In genomic region chr1:110007045-110007444, GRCh38 we compare ENCODE assay signal across 1 cellular context.
TF ChIP-seq lines count a peak whose summit lies in the region.

No MANE protein-coding gene starts in this region.

TF ChIP-seq in GM23338, 12 proteins besides CTCF, POLR2A, EP300 and RAD21 (continued from another document):
- TF ChIP-seq, protein P1, sequence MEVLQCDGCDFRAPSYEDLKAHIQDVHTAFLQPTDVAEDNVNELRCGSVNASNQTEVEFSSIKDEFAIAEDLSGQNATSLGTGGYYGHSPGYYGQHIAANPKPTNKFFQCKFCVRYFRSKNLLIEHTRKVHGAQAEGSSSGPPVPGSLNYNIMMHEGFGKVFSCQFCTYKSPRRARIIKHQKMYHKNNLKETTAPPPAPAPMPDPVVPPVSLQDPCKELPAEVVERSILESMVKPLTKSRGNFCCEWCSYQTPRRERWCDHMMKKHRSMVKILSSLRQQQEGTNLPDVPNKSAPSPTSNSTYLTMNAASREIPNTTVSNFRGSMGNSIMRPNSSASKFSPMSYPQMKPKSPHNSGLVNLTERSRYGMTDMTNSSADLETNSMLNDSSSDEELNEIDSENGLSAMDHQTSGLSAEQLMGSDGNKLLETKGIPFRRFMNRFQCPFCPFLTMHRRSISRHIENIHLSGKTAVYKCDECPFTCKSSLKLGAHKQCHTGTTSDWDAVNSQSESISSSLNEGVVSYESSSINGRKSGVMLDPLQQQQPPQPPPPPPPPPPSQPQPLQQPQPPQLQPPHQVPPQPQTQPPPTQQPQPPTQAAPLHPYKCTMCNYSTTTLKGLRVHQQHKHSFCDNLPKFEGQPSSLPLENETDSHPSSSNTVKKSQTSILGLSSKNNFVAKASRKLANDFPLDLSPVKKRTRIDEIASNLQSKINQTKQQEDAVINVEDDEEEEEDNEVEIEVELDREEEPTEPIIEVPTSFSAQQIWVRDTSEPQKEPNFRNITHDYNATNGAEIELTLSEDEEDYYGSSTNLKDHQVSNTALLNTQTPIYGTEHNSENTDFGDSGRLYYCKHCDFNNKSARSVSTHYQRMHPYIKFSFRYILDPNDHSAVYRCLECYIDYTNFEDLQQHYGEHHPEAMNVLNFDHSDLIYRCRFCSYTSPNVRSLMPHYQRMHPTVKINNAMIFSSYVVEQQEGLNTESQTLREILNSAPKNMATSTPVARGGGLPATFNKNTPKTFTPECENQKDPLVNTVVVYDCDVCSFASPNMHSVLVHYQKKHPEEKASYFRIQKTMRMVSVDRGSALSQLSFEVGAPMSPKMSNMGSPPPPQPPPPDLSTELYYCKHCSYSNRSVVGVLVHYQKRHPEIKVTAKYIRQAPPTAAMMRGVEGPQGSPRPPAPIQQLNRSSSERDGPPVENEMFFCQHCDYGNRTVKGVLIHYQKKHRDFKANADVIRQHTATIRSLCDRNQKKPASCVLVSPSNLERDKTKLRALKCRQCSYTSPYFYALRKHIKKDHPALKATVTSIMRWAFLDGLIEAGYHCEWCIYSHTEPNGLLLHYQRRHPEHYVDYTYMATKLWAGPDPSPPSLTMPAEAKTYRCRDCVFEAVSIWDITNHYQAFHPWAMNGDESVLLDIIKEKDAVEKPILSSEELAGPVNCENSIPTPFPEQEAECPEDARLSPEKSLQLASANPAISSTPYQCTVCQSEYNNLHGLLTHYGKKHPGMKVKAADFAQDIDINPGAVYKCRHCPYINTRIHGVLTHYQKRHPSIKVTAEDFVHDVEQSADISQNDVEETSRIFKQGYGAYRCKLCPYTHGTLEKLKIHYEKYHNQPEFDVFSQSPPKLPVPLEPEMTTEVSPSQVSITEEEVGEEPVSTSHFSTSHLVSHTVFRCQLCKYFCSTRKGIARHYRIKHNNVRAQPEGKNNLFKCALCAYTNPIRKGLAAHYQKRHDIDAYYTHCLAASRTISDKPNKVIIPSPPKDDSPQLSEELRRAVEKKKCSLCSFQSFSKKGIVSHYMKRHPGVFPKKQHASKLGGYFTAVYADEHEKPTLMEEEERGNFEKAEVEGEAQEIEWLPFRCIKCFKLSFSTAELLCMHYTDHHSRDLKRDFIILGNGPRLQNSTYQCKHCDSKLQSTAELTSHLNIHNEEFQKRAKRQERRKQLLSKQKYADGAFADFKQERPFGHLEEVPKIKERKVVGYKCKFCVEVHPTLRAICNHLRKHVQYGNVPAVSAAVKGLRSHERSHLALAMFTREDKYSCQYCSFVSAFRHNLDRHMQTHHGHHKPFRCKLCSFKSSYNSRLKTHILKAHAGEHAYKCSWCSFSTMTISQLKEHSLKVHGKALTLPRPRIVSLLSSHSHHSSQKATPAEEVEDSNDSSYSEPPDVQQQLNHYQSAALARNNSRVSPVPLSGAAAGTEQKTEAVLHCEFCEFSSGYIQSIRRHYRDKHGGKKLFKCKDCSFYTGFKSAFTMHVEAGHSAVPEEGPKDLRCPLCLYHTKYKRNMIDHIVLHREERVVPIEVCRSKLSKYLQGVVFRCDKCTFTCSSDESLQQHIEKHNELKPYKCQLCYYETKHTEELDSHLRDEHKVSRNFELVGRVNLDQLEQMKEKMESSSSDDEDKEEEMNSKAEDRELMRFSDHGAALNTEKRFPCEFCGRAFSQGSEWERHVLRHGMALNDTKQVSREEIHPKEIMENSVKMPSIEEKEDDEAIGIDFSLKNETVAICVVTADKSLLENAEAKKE (CRISPR knock-in tag; IDR thresholded peaks at IDR 0.05), result no peak
- no peak for TF ChIP-seq NANOG (IDR thresholded peaks at IDR 0.05; ENCODE audit: borderline replicate concordance)
- TF ChIP-seq ZNF331 (CRISPR knock-in tag; IDR thresholded peaks at IDR 0.05; ENCODE audit: low read depth), result no peak
- no peak for TF ChIP-seq EZH2phosphoT487 (IDR thresholded peaks at IDR 0.05; ENCODE audit: unreplicated experiment)
- TF ChIP-seq, protein P2, sequence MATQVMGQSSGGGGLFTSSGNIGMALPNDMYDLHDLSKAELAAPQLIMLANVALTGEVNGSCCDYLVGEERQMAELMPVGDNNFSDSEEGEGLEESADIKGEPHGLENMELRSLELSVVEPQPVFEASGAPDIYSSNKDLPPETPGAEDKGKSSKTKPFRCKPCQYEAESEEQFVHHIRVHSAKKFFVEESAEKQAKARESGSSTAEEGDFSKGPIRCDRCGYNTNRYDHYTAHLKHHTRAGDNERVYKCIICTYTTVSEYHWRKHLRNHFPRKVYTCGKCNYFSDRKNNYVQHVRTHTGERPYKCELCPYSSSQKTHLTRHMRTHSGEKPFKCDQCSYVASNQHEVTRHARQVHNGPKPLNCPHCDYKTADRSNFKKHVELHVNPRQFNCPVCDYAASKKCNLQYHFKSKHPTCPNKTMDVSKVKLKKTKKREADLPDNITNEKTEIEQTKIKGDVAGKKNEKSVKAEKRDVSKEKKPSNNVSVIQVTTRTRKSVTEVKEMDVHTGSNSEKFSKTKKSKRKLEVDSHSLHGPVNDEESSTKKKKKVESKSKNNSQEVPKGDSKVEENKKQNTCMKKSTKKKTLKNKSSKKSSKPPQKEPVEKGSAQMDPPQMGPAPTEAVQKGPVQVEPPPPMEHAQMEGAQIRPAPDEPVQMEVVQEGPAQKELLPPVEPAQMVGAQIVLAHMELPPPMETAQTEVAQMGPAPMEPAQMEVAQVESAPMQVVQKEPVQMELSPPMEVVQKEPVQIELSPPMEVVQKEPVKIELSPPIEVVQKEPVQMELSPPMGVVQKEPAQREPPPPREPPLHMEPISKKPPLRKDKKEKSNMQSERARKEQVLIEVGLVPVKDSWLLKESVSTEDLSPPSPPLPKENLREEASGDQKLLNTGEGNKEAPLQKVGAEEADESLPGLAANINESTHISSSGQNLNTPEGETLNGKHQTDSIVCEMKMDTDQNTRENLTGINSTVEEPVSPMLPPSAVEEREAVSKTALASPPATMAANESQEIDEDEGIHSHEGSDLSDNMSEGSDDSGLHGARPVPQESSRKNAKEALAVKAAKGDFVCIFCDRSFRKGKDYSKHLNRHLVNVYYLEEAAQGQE (IDR thresholded peaks at IDR 0.05; ENCODE audit: unreplicated experiment), result no peak
- TF ChIP-seq JUNB (IDR thresholded peaks at IDR 0.05; ENCODE audit: unreplicated experiment), result no peak
- TF ChIP-seq ZNF114 (CRISPR knock-in tag; IDR thresholded peaks at IDR 0.05), result no peak
- no peak for TF ChIP-seq EZH2 (IDR thresholded peaks at IDR 0.05; ENCODE audit: low read depth, unreplicated experiment)
